Comparison of ENCODE assay signal across 8 cellular contexts in genomic region chr1:198657550-198658064, GRCh38. TPM values are rescaled to one million over a fixed set of nuclear protein-coding genes. Genes with fewer than 3 reads are reported as not detected.
DNase-seq lines count a peak whose midpoint lies in the region; ATAC-seq, FAIRE-seq and TF ChIP-seq lines count a peak whose summit lies in the region.

No MANE protein-coding gene starts in this region.

- H3K4me1 Mint-ChIP-seq in naive thymus-derived CD8-positive, alpha-beta T cell, result peaks cover 29 to 79% (median 56%) of the 10 kb centered on the region in 4 donors

- peaks cover 0 to 45% (median 9%) of the 10 kb centered on the region in 3 donors for H3K36me3 Mint-ChIP-seq in naive thymus-derived CD8-positive, alpha-beta T cell

- no peaks in the 10 kb centered on the region for H3K27me3 Mint-ChIP-seq in naive thymus-derived CD8-positive, alpha-beta T cell

- peak; percentile 30 to 59 for ATAC-seq in naive thymus-derived CD8-positive, alpha-beta T cell
- no peak for ATAC-seq in left colon

- H3K27ac Mint-ChIP-seq in naive thymus-derived CD8-positive, alpha-beta T cell, result peak overlapping the region; percentile 83 to 99 (median 97)

- TF ChIP-seq POLR2A in GM12892 (IDR thresholded peaks at IDR 0.05; ENCODE audit: low read depth, low read length), result no peak

- H3K9me3 Mint-ChIP-seq in naive thymus-derived CD8-positive, alpha-beta T cell, result no peaks in the 10 kb centered on the region

- FAIRE-seq in GM12892 (lab: Jason Lieb, UNC), result peak; percentile 84

- H3K4me3 Mint-ChIP-seq in naive thymus-derived CD8-positive, alpha-beta T cell, result peak overlapping the region; percentile 61 to 85 (median 79)

- no peak for DNase-seq in GM12892 (ENCODE audit: insufficient read length)
- peak; percentile 93 for DNase-seq in HCEC 1CT
- peak; percentile 73 for DNase-seq in NAMALWA (ENCODE audit: low spot score)
- DNase-seq in amniotic epithelial cell (ENCODE audit: low read depth), result peak; percentile 95
- DNase-seq in naive thymus-derived CD8-positive, alpha-beta T cell, result peak in 6 of 10 donors; percentile 24 to 72 (median 49)
- no peak for DNase-seq in left colon
- DNase-seq in NCI-H345 (lab: John Stamatoyannopoulos, UW), result no peak
- no peak for DNase-seq in NCI-H2227 treated with DMSO at 0.1 percent for 48 hours (lab: John Stamatoyannopoulos, UW)

- POLR2A ChIA-PET in naive thymus-derived CD8-positive, alpha-beta T cell (lab: Charles Lee), result interaction anchor here (0.6 to 3.9 kb wide), 16 partner anchors 9 to 137 kb away, joined by 3 to 41 read pairs (median 5); partner anchors contain the start of gene PTPRC

- intact Hi-C loops in left colon (cut with DNase I, micrococcal nuclease), result no loop called here

RNA-seq across cellular contexts. Expression of gene PTPRC, which starts 18.8 kb away (rescaled TPM):
- 102 TPM for polyA plus RNA-seq in GM12892 (2012; ENCODE audit: missing spikeins)
- 100 to 1,000 TPM; 906 to 970 TPM for total RNA-seq in naive thymus-derived CD8-positive, alpha-beta T cell
- polyA plus RNA-seq in naive thymus-derived CD8-positive, alpha-beta T cell, result 1,000 to 10,000 TPM in 2 of 3 donors, 100 to 1,000 TPM in 1; 980 to 1,253 (median 1,023) TPM
- total RNA-seq in left colon, result 10 to 100 TPM in 1 of 2 donors, 1 to 10 TPM in 1; 6.3 to 22.4 TPM

Comparison
In these comparisons a context has a peak if more than half of its experiments do, and no peak if none do; other contexts are left out.
1. DNase-seq: peak in HCEC 1CT (single experiment), NAMALWA (single experiment), amniotic epithelial cell (single experiment) and naive thymus-derived CD8-positive, alpha-beta T cell (6 of 10); none in GM12892 (single experiment), left colon (0 of 2), NCI-H345 (single experiment) and NCI-H2227 treated with DMSO at 0.1 percent for 48 hours (single experiment).
2. RNA of gene PTPRC, which starts 18.8 kb away (total RNA-seq): 906 to 970 TPM in naive thymus-derived CD8-positive, alpha-beta T cell; 6.3 to 22.4 TPM in left colon; every median in the first group is over 10 times any median in the second.